In genomic region chr9:21996438-21996837, GRCh38 we compare ENCODE assay signal across 10 cellular contexts. TPM values are rescaled to one million over a fixed set of nuclear protein-coding genes. Genes with fewer than 3 reads are reported as not detected.
A peak's percentile ranks its signal among the peaks of the same experiment; 100 is the strongest.
DNase-seq lines count a peak whose midpoint lies in the region; ATAC-seq, FAIRE-seq and TF ChIP-seq lines count a peak whose summit lies in the region.
"Had no signal": no experiment of that assay in that cellular context is flagged by ENCODE, and none has a peak within 500 bp of the region (broad histone marks: within the 10 kb centered on the region; RNA-seq: fewer than 3 reads in every experiment).

No MANE protein-coding gene starts in this region.

- RAD21 ChIA-PET in GM12878 (lab: Charles Lee; ENCODE audit: unreplicated experiment) = no interaction called here

- peaks cover 4% of the 10 kb centered on the region; the same call in 1 of the 2 replicates for H3K4me1 ChIP-seq in GM12878 (ENCODE audit: control insufficient read depth, insufficient read depth, low read length)

- H3K9ac ChIP-seq in GM12878 (ENCODE audit: control insufficient read depth, insufficient read depth, low read length) = peak overlapping the region; percentile 69

- peak overlapping the region; percentile 93; the same call in 1 of the 2 replicates for H2AFZ ChIP-seq in GM12878 (ENCODE audit: control insufficient read depth, low read depth, low read length)

- CTCF ChIA-PET in GM12878 (lab: Yijun Ruan, JAX) = interaction anchor here (0.8 to 7.9 kb wide), 2 partner anchors 11 to 15 kb away, joined by 3 to 54 read pairs; partner anchors contain the start of gene CDKN2B

- H3K36me3 Mint-ChIP-seq in activated T-cell treated with anti-CD3 and anti-CD28 coated beads, Interleukin-2, amount 50 U/mL, for 24 hours (ENCODE audit: low read depth) = peaks cover 2% of the 10 kb centered on the region

- WGBS in GM12878 (ENCODE audit: insufficient coverage, insufficient replicate concordance, low lambda C conversion rate, missing lambda C conversion rate) = 97% methylated on average over 9 of the region's 9 CpGs

- peaks cover 24% of the 10 kb centered on the region for H3K79me2 ChIP-seq in GM12878 (ENCODE audit: control insufficient read depth, insufficient read depth, low read length)

- H3K4me1 Mint-ChIP-seq in activated T-cell treated with anti-CD3 and anti-CD28 coated beads, Interleukin-2, amount 50 U/mL, for 24 hours (ENCODE audit: low read depth) = peaks cover 15% of the 10 kb centered on the region

- no peak for TF ChIP-seq RAD21 in GM12878 (IDR thresholded peaks at IDR 0.05; ENCODE audit: insufficient read depth, low read depth, low read length)

- no peak for FAIRE-seq in GM12878 (lab: Jason Lieb, UNC)
- FAIRE-seq: endometrium had no signal

- no TSS peak for BruUV-seq in GM12878 (replicated peaks; lab: Mats Ljungman, UMichigan)

- TF ChIP-seq CTCF in GM12878 (IDR thresholded peaks at IDR 0.05 in 2 of 3, conservative IDR thresholded peaks at IDR 0.05 in 1 of 3; ENCODE audit: control insufficient read depth in 2 of 3, extremely low read depth in 1 of 3, insufficient read depth in 1 of 3, low read depth in 3 of 3, low read length in 3 of 3) (no peak), retinal pigment epithelial cell (conservative IDR thresholded peaks at IDR 0.05; ENCODE audit: low read depth, low read length) (no peak)

- no peak overlapping the region for H3K27ac Mint-ChIP-seq in activated T-cell treated with anti-CD3 and anti-CD28 coated beads, Interleukin-2, amount 50 U/mL, for 24 hours

- H3K4me3 ChIP-seq in GM12878 = 0 out of 2 replicates have a peak overlapping the region, but pooled peaks have one; percentile 89
- peak overlapping the region; percentile 75 for H3K4me3 ChIP-seq in retinal pigment epithelial cell (ENCODE audit: low read length)

- H3K4me3 Mint-ChIP-seq in activated T-cell treated with anti-CD3 and anti-CD28 coated beads, Interleukin-2, amount 50 U/mL, for 24 hours = peak overlapping the region; percentile 88

- H4K20me1 ChIP-seq in GM12878 (ENCODE audit: control insufficient read depth, insufficient read depth) = no peaks in the 10 kb centered on the region

- no peaks in the 10 kb centered on the region for H3K27me3 ChIP-seq in GM12878 (replicated peaks in 1 of 2; ENCODE audit: control insufficient read depth in 2 of 2, insufficient read depth in 2 of 2, low read length in 1 of 2)

- no peak for ATAC-seq in GM12878
- no peak for ATAC-seq in HG03139 (IDR thresholded peaks at IDR 0.05; ENCODE audit: unreplicated experiment)

- in situ Hi-C loops in GM12878 (cut with MboI) = no loop called here

- no peak overlapping the region for H3K27ac ChIP-seq in GM12878 (ENCODE audit: control insufficient read depth, insufficient read depth)

- H3K27me3 Mint-ChIP-seq in activated T-cell treated with anti-CD3 and anti-CD28 coated beads, Interleukin-2, amount 50 U/mL, for 24 hours = peaks cover 58% of the 10 kb centered on the region

- no peak for TF ChIP-seq EP300 in GM12878 (IDR thresholded peaks at IDR 0.05; ENCODE audit: borderline replicate concordance in 1 of 2, control insufficient read depth in 1 of 2, low read depth in 2 of 2, low read length in 2 of 2)

- no peaks in the 10 kb centered on the region for H3K9me3 ChIP-seq in GM12878 (replicated peaks; ENCODE audit: control insufficient read depth, insufficient read depth, low read length)

- H3K36me3 ChIP-seq in GM12878 (ENCODE audit: control insufficient read depth in 2 of 2, insufficient read depth in 2 of 2, low read length in 1 of 2) = no peaks in the 10 kb centered on the region

- SMC1A ChIA-PET in GM12878 (lab: Charles Lee; ENCODE audit: uncharacterized antibody, unreplicated experiment) = interaction anchor here (3.8 kb wide), 1 partner anchor 13 kb away, joined by 16 read pairs; the partner anchor contains the start of gene CDKN2B

- no peak for DNase-seq in activated T-cell treated with anti-CD3 and anti-CD28 coated beads, Interleukin-2, amount 50 U/mL, for 24 hours
- no peak for DNase-seq in activated T-cell treated with anti-CD3 and anti-CD28 coated beads, Interleukin-2, amount 50 U/mL, for 48 hours
- peak; percentile 53 for DNase-seq in NCI-H510A treated with DMSO at 0.1 percent for 48 hours (lab: John Stamatoyannopoulos, UW)
- DNase-seq in GM12878 (ENCODE audit: low read depth, low spot score) = no peak
- no peak for DNase-seq in retinal pigment epithelial cell (ENCODE audit: low read depth)
- DNase-seq in NCI-H1436 treated with DMSO at 0.1 percent for 48 hours (lab: John Stamatoyannopoulos, UW) = no peak
- no peak for DNase-seq in activated gamma-delta T cell (lab: John Stamatoyannopoulos, UW)

- no peak for TF ChIP-seq POLR2A in GM12878 (IDR thresholded peaks at IDR 0.05; ENCODE audit: low read depth, low read length)

- POLR2A ChIA-PET in GM12878 (lab: Charles Lee) = no interaction called here

- intact Hi-C loops in GM12878 (cut with micrococcal nuclease; ENCODE audit: unreplicated experiment) = no loop called here

- peak overlapping the region; percentile 96; the same call in 1 of the 2 replicates for H3K4me2 ChIP-seq in GM12878 (ENCODE audit: control insufficient read depth, insufficient read depth)

- H3K9me3 Mint-ChIP-seq in activated T-cell treated with anti-CD3 and anti-CD28 coated beads, Interleukin-2, amount 50 U/mL, for 24 hours = no peaks in the 10 kb centered on the region

TF ChIP-seq in GM12878, 131 proteins besides CTCF, POLR2A, EP300 and RAD21 (continues in another document):
- no peak for TF ChIP-seq TARDBP (IDR thresholded peaks at IDR 0.05; ENCODE audit: borderline replicate concordance)
- TF ChIP-seq HDAC2 (IDR thresholded peaks at IDR 0.05) = no peak
- TF ChIP-seq HCFC1 (IDR thresholded peaks at IDR 0.05; ENCODE audit: low read length) = no peak

RNA-seq across cellular contexts. Expression of gene CDKN2B-AS1, which starts 1.8 kb away (rescaled TPM):
- 2.9 and 3.3 TPM in 2 replicates for total RNA-seq in GM12878 (2013; cell fraction: nucleolus; rRNA removed)
- total RNA-seq in GM12878 (2014; rRNA removed) (1.0 and 2.0 TPM in 2 replicates), GM12878 (2014; rRNA removed; fragmentation: Illumina TruSeq; extraction: Trizol) (1.5 and 1.7 TPM in 2 replicates), GM12878 (2021) (0.98 and 1.3 TPM in 2 replicates)
- polyA plus RNA-seq in GM12878 (2011; ENCODE audit: low read depth) = 0.49 TPM
- polyA plus RNA-seq in GM12878 (2011; rRNA removed) (1.5 and 1.9 TPM in 2 replicates), GM12878 (2014; fragmentation: Illumina TruSeq; extraction: Trizol) (0.38 and 0.69 TPM in 2 replicates), GM12878 (2014; fragmentation: Nextera tagmentation; extraction: Ambion mirVana) (under 1 TPM in 1 of 2 experiments, not detected in 1; 0.22 TPM), GM12878 (2014; rRNA removed) (2.1 and 2.2 TPM in 2 replicates), GM12878 (2016; fragmentation: Nextera tagmentation; extraction: Ambion mirVana) (under 1 TPM; 0.66 to 0.88 TPM)
- 0.55 and 0.94 TPM in 2 replicates for polyA plus RNA-seq in GM12878 (2011; cell fraction: cytosol; rRNA removed)
- polyA plus RNA-seq in GM12878 (2011; cell fraction: nucleus; rRNA removed) = 3.2 and 3.3 TPM in 2 replicates
- 0.54 and 0.67 TPM in 2 replicates for polyA plus RNA-seq in GM12878 (2012)
- 1.8 and 2.3 TPM in 2 replicates for polyA minus RNA-seq in GM12878 (2011; rRNA and poly(A)+ RNA removed)
- polyA minus RNA-seq in GM12878 (2011; cell fraction: cytosol; rRNA and poly(A)+ RNA removed) = 0.73 TPM in 1 of 2 replicates, not detected in the other
- polyA minus RNA-seq in GM12878 (2011; cell fraction: nucleus; rRNA and poly(A)+ RNA removed) = 3.9 and 7.8 TPM in 2 replicates

RNA-seq across cellular contexts. Expression of gene CDKN2A, which starts 2.2 kb away (rescaled TPM):
- 4.5 and 7.0 TPM in 2 replicates for total RNA-seq in GM12878 (2013; cell fraction: nucleolus; rRNA removed)
- total RNA-seq in GM12878 (2014; rRNA removed) (29.0 and 34.5 TPM in 2 replicates), GM12878 (2014; rRNA removed; fragmentation: Illumina TruSeq; extraction: Trizol) (5.6 and 6.1 TPM in 2 replicates), GM12878 (2021) (28.0 and 30.6 TPM in 2 replicates)
- polyA plus RNA-seq in GM12878 (2011; ENCODE audit: low read depth) = 3.2 TPM
- polyA plus RNA-seq in GM12878 (2011; rRNA removed) (5.3 and 6.3 TPM in 2 replicates), GM12878 (2014; fragmentation: Illumina TruSeq; extraction: Trizol) (3.9 and 8.8 TPM in 2 replicates), GM12878 (2014; fragmentation: Nextera tagmentation; extraction: Ambion mirVana) (1 to 10 TPM in 1 of 2 experiments, under 1 TPM in 1; 0.84 to 2.3 TPM), GM12878 (2014; rRNA removed) (40.1 and 48.7 TPM in 2 replicates), GM12878 (2016; fragmentation: Nextera tagmentation; extraction: Ambion mirVana) (10 to 100 TPM; 32.1 to 41.2 TPM)
- 10.1 and 22.5 TPM in 2 replicates for polyA plus RNA-seq in GM12878 (2011; cell fraction: cytosol; rRNA removed)
- 13.3 and 21.0 TPM in 2 replicates for polyA plus RNA-seq in GM12878 (2011; cell fraction: nucleus; rRNA removed)
- polyA plus RNA-seq in GM12878 (2012) = 20.0 and 21.9 TPM in 2 replicates
- 2.9 and 3.0 TPM in 2 replicates for polyA minus RNA-seq in GM12878 (2011; rRNA and poly(A)+ RNA removed)
- polyA minus RNA-seq in GM12878 (2011; cell fraction: cytosol; rRNA and poly(A)+ RNA removed) = 5.7 and 6.1 TPM in 2 replicates
- polyA minus RNA-seq in GM12878 (2011; cell fraction: nucleus; rRNA and poly(A)+ RNA removed) = 4.4 and 11.1 TPM in 2 replicates
- total RNA-seq: HT1080 had no signal

RNA-seq across cellular contexts. Expression of gene CDKN2B, which starts 12.7 kb away (rescaled TPM):
- not detected in 2 replicates for total RNA-seq in GM12878 (2013; cell fraction: nucleolus; rRNA removed)
- total RNA-seq in GM12878 (2014; rRNA removed) (0.06 and 0.22 TPM in 2 replicates), GM12878 (2014; rRNA removed; fragmentation: Illumina TruSeq; extraction: Trizol) (0.09 and 0.14 TPM in 2 replicates), GM12878 (2021) (0.15 and 0.19 TPM in 2 replicates)
- 0.08 TPM for polyA plus RNA-seq in GM12878 (2011; ENCODE audit: low read depth)
- polyA plus RNA-seq in GM12878 (2011; rRNA removed) (0.03 TPM in 1 of 2 replicates, not detected in the other), GM12878 (2014; fragmentation: Illumina TruSeq; extraction: Trizol) (0.03 and 0.06 TPM in 2 replicates), GM12878 (2014; fragmentation: Nextera tagmentation; extraction: Ambion mirVana) (under 1 TPM; 0.04 to 0.08 TPM), GM12878 (2014; rRNA removed) (0.16 and 0.47 TPM in 2 replicates), GM12878 (2016; fragmentation: Nextera tagmentation; extraction: Ambion mirVana) (under 1 TPM in 1 of 2 experiments, not detected in 1; 0.13 TPM)
- polyA plus RNA-seq in GM12878 (2011; cell fraction: cytosol; rRNA removed) = 0.03 and 0.12 TPM in 2 replicates
- polyA plus RNA-seq in GM12878 (2011; cell fraction: nucleus; rRNA removed) = 0.07 and 0.19 TPM in 2 replicates
- 0.20 and 0.27 TPM in 2 replicates for polyA plus RNA-seq in GM12878 (2012)
- 0.07 TPM in 1 of 2 replicates, not detected in the other for polyA minus RNA-seq in GM12878 (2011; rRNA and poly(A)+ RNA removed)
- polyA minus RNA-seq in GM12878 (2011; cell fraction: cytosol; rRNA and poly(A)+ RNA removed) = not detected in 2 replicates
- not detected in 2 replicates for polyA minus RNA-seq in GM12878 (2011; cell fraction: nucleus; rRNA and poly(A)+ RNA removed)
- total RNA-seq: HT1080 had no signal
